10 cellular contexts compared by ENCODE assay signal in the genomic region with DNA sequence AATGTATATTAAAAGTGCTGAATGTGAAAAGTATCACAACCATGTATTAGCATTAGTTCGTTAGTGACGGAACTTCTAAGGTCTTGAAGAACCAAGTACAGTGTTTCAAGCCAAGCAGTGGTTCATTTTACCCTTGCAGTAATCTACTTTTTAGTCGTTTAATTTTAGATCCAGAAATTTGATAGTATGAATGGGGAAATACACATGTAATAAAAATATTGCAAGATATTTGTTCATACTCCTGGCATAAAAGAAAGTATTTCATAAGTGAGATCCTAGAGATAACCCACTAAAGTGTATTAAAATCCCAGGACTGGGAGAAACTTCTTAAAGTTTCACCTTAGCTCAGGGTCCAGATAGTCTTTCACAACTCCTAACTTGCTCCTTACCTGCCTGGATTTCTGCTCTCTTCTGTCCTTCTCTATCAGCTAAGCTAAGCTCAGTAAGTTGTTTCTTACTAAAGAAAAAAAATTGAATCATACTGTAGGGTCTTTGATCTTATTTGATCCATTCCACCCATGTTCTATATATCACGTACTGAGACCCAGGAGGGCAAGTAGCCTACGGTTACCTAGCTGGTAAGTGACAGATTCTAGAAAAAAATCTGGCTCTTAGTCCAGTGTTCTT. TPM values are rescaled to one million over a fixed set of nuclear protein-coding genes. Genes with fewer than 3 reads are reported as not detected.
A peak's percentile ranks its signal among the peaks of the same experiment; 100 is the strongest.
DNase-seq lines count a peak whose midpoint lies in the region; ATAC-seq and TF ChIP-seq lines count a peak whose summit lies in the region.
"Had no signal": no experiment of that assay in that cellular context is flagged by ENCODE, and none has a peak within 500 bp of the region (broad histone marks: within the 10 kb centered on the region; RNA-seq: fewer than 3 reads in every experiment).

No MANE protein-coding gene starts in this region.

- H3K27ac ChIP-seq in HEK293 (ENCODE audit: extremely low read depth, low read depth, low read length), result no peak overlapping the region
- peak overlapping the region; percentile 88; the same call in 1 of the 2 replicates for H3K27ac ChIP-seq in VCaP
- H3K27ac ChIP-seq in esophagus squamous epithelium, result peak overlapping the region in 3 of 4 donors; percentile 92 to 98 (median 97)

- DNase-seq in esophagus squamous epithelium (lab: John Stamatoyannopoulos, UW) (no peak), sciatic nerve (ENCODE audit: low spot score) (no peak), D341Med (ENCODE audit: low spot score) (no peak), GM20000 (ENCODE audit: low spot score) (no peak)
- DNase-seq: KBM-7, mucosa of descending colon had no signal

- TF ChIP-seq POLR2A in esophagus squamous epithelium (IDR thresholded peaks at IDR 0.05), result no peak

- 47 to 51% methylated on average over 5 of the region's 5 CpGs for WGBS in esophagus squamous epithelium, 2 donors

- ATAC-seq in sciatic nerve (peak; percentile 63), HG02981 (IDR thresholded peaks at IDR 0.05; ENCODE audit: unreplicated experiment) (no peak), HG03521 (IDR thresholded peaks at IDR 0.05; ENCODE audit: unreplicated experiment) (no peak)

- H3K9me3 ChIP-seq in HEK293 (ENCODE audit: control insufficient read depth, insufficient read depth, low read depth, low read length) (no peaks in the 10 kb centered on the region), esophagus squamous epithelium (no peaks in the 10 kb centered on the region)
- H3K9me3 ChIP-seq: mucosa of descending colon had no signal

- H3K36me3 ChIP-seq in HEK293 (ENCODE audit: control insufficient read depth in 2 of 2, insufficient read depth in 1 of 2, low read length in 2 of 2) (peaks cover 0 to 15% of the 10 kb centered on the region in 2 experiments; a peak in 1 of 3 replicates), esophagus squamous epithelium (peaks cover 0 to 29% (median 0%) of the 10 kb centered on the region in 3 donors)

- intact Hi-C loops in esophagus squamous epithelium (cut with DNase I) (no loop called here), sciatic nerve (cut with DNase I) (no loop called here)

- no peaks in the 10 kb centered on the region for H3K27me3 ChIP-seq in esophagus squamous epithelium

- POLR2A ChIA-PET in HEK293 (lab: Yijun Ruan, JAX), result no interaction called here

- CTCF ChIA-PET in HEK293 (lab: Yijun Ruan, JAX), result interaction anchor here (0.6 to 1.2 kb wide), 2 partner anchors 10 to 107 kb away, joined by 3 read pairs; no protein-coding TSS in a partner anchor

- H3K4me1 ChIP-seq in HEK293 (ENCODE audit: control insufficient read depth, insufficient read depth, low read length) (no peaks in the 10 kb centered on the region), esophagus squamous epithelium (peaks cover 0 to 48% (median 9%) of the 10 kb centered on the region in 3 donors)

- peak overlapping the region; percentile 11 for H3K4me3 ChIP-seq in HEK293 (ENCODE audit: low read depth, low read length)
- peak overlapping the region in 3 of 4 donors; percentile 77 to 92 (median 82) for H3K4me3 ChIP-seq in esophagus squamous epithelium

- TF ChIP-seq CTCF in HEK293 (tag by site-specific recombination; IDR thresholded peaks at IDR 0.05), result no peak
- TF ChIP-seq CTCF in VCaP (conservative IDR thresholded peaks at IDR 0.05), result no peak
- TF ChIP-seq CTCF in esophagus squamous epithelium (IDR thresholded peaks at IDR 0.05), result no peak
- no peak for TF ChIP-seq CTCF in GM20000 (IDR thresholded peaks at IDR 0.05; ENCODE audit: extremely low read depth, missing control alignments)

TF ChIP-seq in HEK293, 187 proteins besides CTCF, POLR2A, EP300 and RAD21:
- TF ChIP-seq, protein P1, sequence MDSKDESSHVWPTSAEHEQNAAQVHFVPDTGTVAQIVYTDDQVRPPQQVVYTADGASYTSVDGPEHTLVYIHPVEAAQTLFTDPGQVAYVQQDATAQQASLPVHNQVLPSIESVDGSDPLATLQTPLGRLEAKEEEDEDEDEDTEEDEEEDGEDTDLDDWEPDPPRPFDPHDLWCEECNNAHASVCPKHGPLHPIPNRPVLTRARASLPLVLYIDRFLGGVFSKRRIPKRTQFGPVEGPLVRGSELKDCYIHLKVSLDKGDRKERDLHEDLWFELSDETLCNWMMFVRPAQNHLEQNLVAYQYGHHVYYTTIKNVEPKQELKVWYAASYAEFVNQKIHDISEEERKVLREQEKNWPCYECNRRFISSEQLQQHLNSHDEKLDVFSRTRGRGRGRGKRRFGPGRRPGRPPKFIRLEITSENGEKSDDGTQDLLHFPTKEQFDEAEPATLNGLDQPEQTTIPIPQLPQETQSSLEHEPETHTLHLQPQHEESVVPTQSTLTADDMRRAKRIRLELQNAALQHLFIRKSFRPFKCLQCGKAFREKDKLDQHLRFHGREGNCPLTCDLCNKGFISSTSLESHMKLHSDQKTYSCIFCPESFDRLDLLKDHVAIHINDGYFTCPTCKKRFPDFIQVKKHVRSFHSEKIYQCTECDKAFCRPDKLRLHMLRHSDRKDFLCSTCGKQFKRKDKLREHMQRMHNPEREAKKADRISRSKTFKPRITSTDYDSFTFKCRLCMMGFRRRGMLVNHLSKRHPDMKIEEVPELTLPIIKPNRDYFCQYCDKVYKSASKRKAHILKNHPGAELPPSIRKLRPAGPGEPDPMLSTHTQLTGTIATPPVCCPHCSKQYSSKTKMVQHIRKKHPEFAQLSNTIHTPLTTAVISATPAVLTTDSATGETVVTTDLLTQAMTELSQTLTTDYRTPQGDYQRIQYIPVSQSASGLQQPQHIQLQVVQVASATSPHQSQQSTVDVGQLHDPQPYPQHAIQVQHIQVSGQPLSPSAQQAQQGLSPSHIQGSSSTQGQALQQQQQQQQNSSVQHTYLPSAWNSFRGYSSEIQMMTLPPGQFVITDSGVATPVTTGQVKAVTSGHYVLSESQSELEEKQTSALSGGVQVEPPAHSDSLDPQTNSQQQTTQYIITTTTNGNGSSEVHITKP (tag by site-specific recombination; IDR thresholded peaks at IDR 0.05), result peak; percentile 67
- TF ChIP-seq ZNF391 (tag by site-specific recombination; IDR thresholded peaks at IDR 0.05; ENCODE audit: borderline replicate concordance, low read depth), result no peak

RNA-seq across cellular contexts. Expression of a gene that starts 1.5 kb away (rescaled TPM):
- total RNA-seq in esophagus squamous epithelium, result 10 to 100 TPM; 68.7 to 96.3 (median 92.2) TPM
- total RNA-seq in sciatic nerve, result 76.4 TPM

RNA-seq across cellular contexts. Expression of a gene that starts 17.7 kb away (rescaled TPM):
- total RNA-seq in esophagus squamous epithelium, result 1 to 10 TPM; 2.7 to 8.0 (median 7.2) TPM
- total RNA-seq in sciatic nerve, result 6.6 TPM

RNA-seq across cellular contexts. Expression of a gene that starts 17.8 kb away (rescaled TPM):
- total RNA-seq in esophagus squamous epithelium (10 to 100 TPM; 24.4 to 30.0 (median 27.2) TPM), sciatic nerve (55.7 TPM)
